1 cellular context compared by ENCODE assay signal in the genomic region with DNA sequence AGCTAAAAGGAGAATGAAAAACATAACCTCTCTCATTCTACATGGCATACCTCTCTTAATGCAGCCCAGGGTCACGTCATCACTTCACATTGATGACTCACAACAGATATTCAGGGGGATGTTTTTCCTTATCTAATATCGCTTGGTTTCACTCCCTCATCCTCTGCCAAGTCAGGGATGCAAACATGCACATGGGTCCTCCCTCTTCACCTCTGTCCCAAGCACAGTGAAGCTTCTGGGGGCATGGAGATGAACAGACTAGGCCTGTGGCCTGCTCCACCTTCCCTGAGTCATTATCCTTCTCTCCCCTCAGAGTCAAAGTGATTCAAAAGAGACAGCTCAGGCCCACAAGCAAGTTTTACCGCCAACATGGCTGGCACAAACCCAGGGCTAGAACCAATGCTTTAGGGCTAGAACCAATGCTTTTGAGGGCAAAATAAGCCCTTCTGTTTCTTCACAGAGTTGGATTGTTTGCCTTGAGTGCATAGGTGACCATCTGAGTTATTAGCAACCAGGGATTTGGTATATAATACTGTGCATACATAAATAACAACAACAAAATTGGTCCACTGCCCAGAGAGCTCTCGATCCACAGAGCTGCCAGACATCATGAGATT.
A peak's percentile ranks its signal among the peaks of the same experiment; 100 is the strongest.
TF ChIP-seq lines count a peak whose summit lies in the region.

No MANE protein-coding gene starts in this region.

TF ChIP-seq in A549, 52 proteins besides CTCF, POLR2A, EP300 and RAD21 (continued from another document):
- TF ChIP-seq TP53 (CRISPR knock-in tag; IDR thresholded peaks at IDR 0.05) (no peak), EHMT2 (IDR thresholded peaks at IDR 0.05; ENCODE audit: low read depth) (no peak), ZSCAN20 (CRISPR knock-in tag; IDR thresholded peaks at IDR 0.05) (0 out of 2 replicates have a peak, but pooled peaks have one; percentile 55), CEBPB (IDR thresholded peaks at IDR 0.05) (no peak), JUN (IDR thresholded peaks at IDR 0.05) (peak in 1 of 2 experiments; percentile 1; a peak in 1 of 5 replicates)
- TF ChIP-seq, protein P1, sequence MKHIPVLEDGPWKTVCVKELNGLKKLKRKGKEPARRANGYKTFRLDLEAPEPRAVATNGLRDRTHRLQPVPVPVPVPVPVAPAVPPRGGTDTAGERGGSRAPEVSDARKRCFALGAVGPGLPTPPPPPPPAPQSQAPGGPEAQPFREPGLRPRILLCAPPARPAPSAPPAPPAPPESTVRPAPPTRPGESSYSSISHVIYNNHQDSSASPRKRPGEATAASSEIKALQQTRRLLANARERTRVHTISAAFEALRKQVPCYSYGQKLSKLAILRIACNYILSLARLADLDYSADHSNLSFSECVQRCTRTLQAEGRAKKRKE (CRISPR knock-in tag; IDR thresholded peaks at IDR 0.05; ENCODE audit: low read depth) = 0 out of 2 replicates have a peak, but pooled peaks have one; percentile 23
- TF ChIP-seq, protein P2, sequence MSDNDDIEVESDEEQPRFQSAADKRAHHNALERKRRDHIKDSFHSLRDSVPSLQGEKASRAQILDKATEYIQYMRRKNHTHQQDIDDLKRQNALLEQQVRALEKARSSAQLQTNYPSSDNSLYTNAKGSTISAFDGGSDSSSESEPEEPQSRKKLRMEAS (IDR thresholded peaks at IDR 0.05) = peak; percentile 6; the same call in 1 of the 2 replicates
